Comparison of ENCODE assay signal across 16 cellular contexts in the genomic region with DNA sequence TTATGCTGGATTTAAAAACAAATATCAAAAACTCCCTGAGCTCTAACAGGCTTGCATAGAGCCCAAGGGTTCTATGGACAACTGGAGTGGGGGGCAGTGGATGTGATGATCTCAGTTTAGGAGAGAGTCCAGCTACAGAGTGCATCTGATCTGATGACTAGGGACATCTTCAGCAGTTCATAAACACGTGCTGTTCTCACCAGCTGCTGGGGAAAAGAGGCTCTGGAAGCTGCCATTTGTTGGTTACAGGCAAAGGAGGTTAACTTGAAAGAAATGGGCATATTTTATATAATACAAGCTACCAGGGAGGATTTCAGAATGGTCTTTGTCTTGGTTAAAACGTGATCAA.
"Had no signal": no experiment of that assay in that cellular context is flagged by ENCODE, and none has a peak within 500 bp of the region (broad histone marks: within the 10 kb centered on the region; RNA-seq: fewer than 3 reads in every experiment).

No MANE protein-coding gene starts in this region.

- H3K27ac ChIP-seq: coronary artery, hepatocyte, right lobe of liver, thoracic aorta, WERI-Rb-1 had no signal

- ATAC-seq: activated CD4-positive, alpha-beta T cell treated with anti-CD3 and anti-CD28 coated beads for 36 hours; activated CD8-positive, alpha-beta T cell treated with anti-CD3 and anti-CD28 coated beads for 36 hours; right lobe of liver; stimulated activated naive CD8-positive, alpha-beta T cell treated with anti-CD3 and anti-CD28 coated beads, Interleukin-15, Interleukin-2, amounts not matched to agents 100 U/mL and 50 U/mL, for 24 hours had no signal

- H3K36me3 Mint-ChIP-seq: T-cell had no signal

- H3K4me3 Mint-ChIP-seq: activated CD4-positive, alpha-beta T cell treated with anti-CD3 and anti-CD28 coated beads for 36 hours; activated CD8-positive, alpha-beta T cell treated with anti-CD3 and anti-CD28 coated beads for 36 hours; nephron had no signal

- H3K4me1 Mint-ChIP-seq: nephron had no signal

- DNase-seq: activated CD4-positive, alpha-beta T cell treated with anti-CD3 and anti-CD28 coated beads for 36 hours; activated CD8-positive, alpha-beta memory T cell treated with anti-CD3 and anti-CD28 coated beads, Interleukin-2, amount 50 U/mL, for 4 hours; activated CD8-positive, alpha-beta T cell treated with anti-CD3 and anti-CD28 coated beads for 36 hours; caudate nucleus; effector CD8-positive, alpha-beta T cell; occipital lobe; right lobe of liver; stimulated activated naive CD8-positive, alpha-beta T cell treated with anti-CD3 and anti-CD28 coated beads, Interleukin-15, Interleukin-2, amounts not matched to agents 100 U/mL and 50 U/mL, for 24 hours; T-cell; WERI-Rb-1 had no signal

- H3K4me3 ChIP-seq: coronary artery, hepatocyte, mucosa of descending colon, right lobe of liver, thoracic aorta had no signal

- H3K27ac Mint-ChIP-seq: activated CD4-positive, alpha-beta T cell treated with anti-CD3 and anti-CD28 coated beads for 36 hours; activated CD8-positive, alpha-beta T cell treated with anti-CD3 and anti-CD28 coated beads for 36 hours; nephron; progenitor cell of endocrine pancreas had no signal

- H3K9me3 ChIP-seq: thoracic aorta had no signal

- H3K36me3 ChIP-seq: right lobe of liver, thoracic aorta, WERI-Rb-1 had no signal

- H3K27me3 ChIP-seq: hepatocyte, right lobe of liver had no signal
